In the genomic region with DNA sequence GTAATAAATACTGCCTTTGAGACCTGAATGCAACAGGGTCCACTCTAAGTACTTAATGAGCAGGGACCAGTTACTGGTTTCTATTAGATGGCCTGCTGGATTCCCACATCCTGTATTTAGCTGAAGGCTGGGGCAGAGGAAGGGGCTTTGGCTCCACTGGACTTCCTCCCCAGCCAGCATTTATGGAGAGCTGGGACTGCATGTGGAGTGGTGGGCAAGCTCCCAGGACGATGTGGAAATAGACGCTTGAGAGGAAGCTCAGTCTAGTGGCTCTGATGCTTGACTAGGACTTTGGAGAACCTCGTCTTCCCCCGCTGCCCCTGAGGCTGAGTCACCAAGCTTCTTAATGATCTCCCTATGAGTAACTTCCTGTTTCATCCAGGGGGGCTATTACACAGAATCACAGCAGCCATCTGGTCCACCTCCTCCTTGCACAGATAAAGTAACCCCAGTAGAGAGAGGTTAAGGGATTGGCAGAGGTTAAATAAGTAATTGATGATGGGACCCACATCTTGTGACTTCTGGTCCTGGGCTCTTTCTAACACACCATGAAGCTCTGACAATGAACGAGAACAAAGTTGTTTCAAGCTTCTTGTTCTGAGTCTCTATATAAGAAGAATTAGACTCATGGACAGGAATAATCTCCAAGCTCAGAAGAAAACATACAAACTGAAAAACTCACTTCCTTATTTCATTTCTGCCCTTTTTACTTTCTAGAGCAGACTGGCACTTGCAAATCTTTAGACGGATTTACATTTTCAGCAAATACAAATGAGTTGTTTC, we compare ENCODE assay signal across 1 cellular context.
A peak's percentile ranks its signal among the peaks of the same experiment; 100 is the strongest.
TF ChIP-seq lines count a peak whose summit lies in the region.

No MANE protein-coding gene starts in this region.

TF ChIP-seq in HCT116, 20 proteins besides CTCF, POLR2A, EP300 and RAD21 (continued from another document):
- no peak for TF ChIP-seq ATF3 (IDR thresholded peaks at IDR 0.05)
- no peak for TF ChIP-seq EZH2phosphoT487 (IDR thresholded peaks at IDR 0.05; ENCODE audit: borderline replicate concordance)
- TF ChIP-seq ZBTB33 (IDR thresholded peaks at IDR 0.05; ENCODE audit: extremely low read depth, insufficient replicate concordance, low read length) = no peak
- 0 out of 2 replicates have a peak, but pooled peaks have one; percentile 22 for TF ChIP-seq CEBPB (IDR thresholded peaks at IDR 0.05; ENCODE audit: low read depth)
- TF ChIP-seq EZH2 (IDR thresholded peaks at IDR 0.05) = no peak
- peak; percentile 46; the same call in 1 of the 2 replicates for TF ChIP-seq EGR1 (IDR thresholded peaks at IDR 0.05; ENCODE audit: low read depth)
- TF ChIP-seq ZNF274 (IDR thresholded peaks at IDR 0.05; ENCODE audit: low read depth, low read length) = no peak
- TF ChIP-seq, protein P1, sequence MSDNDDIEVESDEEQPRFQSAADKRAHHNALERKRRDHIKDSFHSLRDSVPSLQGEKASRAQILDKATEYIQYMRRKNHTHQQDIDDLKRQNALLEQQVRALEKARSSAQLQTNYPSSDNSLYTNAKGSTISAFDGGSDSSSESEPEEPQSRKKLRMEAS (IDR thresholded peaks at IDR 0.05) = no peak
- TF ChIP-seq SIN3A (IDR thresholded peaks at IDR 0.05; ENCODE audit: low read depth) = no peak
- TF ChIP-seq ZFX (IDR thresholded peaks at IDR 0.05) = no peak
- no peak for TF ChIP-seq POLR2AphosphoS5 (IDR thresholded peaks at IDR 0.05; ENCODE audit: low read depth, low read length)
- peak; percentile 77 for TF ChIP-seq JUND (IDR thresholded peaks at IDR 0.05)
- no peak for TF ChIP-seq YY1 (IDR thresholded peaks at IDR 0.05; ENCODE audit: extremely low read depth, insufficient replicate concordance, low read depth, low read length)
- TF ChIP-seq TCF7L2 (IDR thresholded peaks at IDR 0.05; ENCODE audit: borderline replicate concordance, extremely low read depth, insufficient read depth, insufficient read length) = no peak
